Comparison of ENCODE assay signal across 16 cellular contexts in the genomic region with DNA sequence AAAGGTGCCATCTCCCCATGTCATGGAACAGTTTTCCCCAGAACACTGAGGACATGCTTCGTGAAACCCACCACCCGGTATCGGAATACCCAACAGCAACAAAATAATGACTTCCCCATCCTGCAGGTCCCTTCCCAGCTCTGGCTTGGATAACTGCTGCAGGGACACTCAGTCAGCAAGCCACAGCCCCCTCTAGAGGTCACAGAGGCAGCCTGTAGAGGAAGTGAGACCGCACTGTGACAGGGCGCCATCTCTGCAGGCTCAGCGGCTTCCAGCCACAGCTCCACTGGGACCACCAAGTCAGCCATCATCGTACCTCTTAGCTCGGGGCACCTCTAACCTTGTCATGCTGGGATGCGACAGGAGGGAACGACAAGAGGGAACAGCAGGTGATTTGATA.
DNase-seq lines count a peak whose midpoint lies in the region; ATAC-seq and TF ChIP-seq lines count a peak whose summit lies in the region.
"Had no signal": no experiment of that assay in that cellular context is flagged by ENCODE, and none has a peak within 500 bp of the region (broad histone marks: within the 10 kb centered on the region; RNA-seq: fewer than 3 reads in every experiment).

No MANE protein-coding gene starts in this region.

- H3K4me1 ChIP-seq in DOHH2 (ENCODE audit: control insufficient read depth, low read length): no peaks in the 10 kb centered on the region
- H3K4me1 ChIP-seq: ascending aorta, lower lobe of right lung had no signal

- H3K27me3 ChIP-seq in DOHH2 (ENCODE audit: control insufficient read depth, low read length): no peaks in the 10 kb centered on the region
- H3K27me3 ChIP-seq: ascending aorta, heart left ventricle had no signal

- H3K4me3 ChIP-seq in DOHH2 (ENCODE audit: low read length): no peak overlapping the region
- H3K4me3 ChIP-seq: ascending aorta, GM12878, heart left ventricle, lower lobe of right lung, skin epidermis had no signal

- ATAC-seq in SK-N-SH treated with all-trans-retinoic acid at 6 μM for 48 hours (peak; percentile 52; the same call in 1 of the 3 replicates), GM21737 (IDR thresholded peaks at IDR 0.05; ENCODE audit: unreplicated experiment) (no peak)
- ATAC-seq: activated T-cell treated with anti-CD3 and anti-CD28 coated beads, Interleukin-2, amount 50 U/mL, for 72 hours; effector memory CD8-positive, alpha-beta T cell; GM12878; heart left ventricle; lower lobe of right lung had no signal

- POLR2A ChIA-PET in HEK293T (lab: Yijun Ruan, JAX): no interaction called here

- peak; percentile 36 for TF ChIP-seq CTCF in DOHH2 (IDR thresholded peaks at IDR 0.05; ENCODE audit: low read depth, low read length, poor library complexity, severe bottlenecking)

- H3K27ac ChIP-seq in DOHH2 (ENCODE audit: low read depth, low read length): no peak overlapping the region
- H3K27ac ChIP-seq: ascending aorta, heart left ventricle, lower lobe of right lung, skin epidermis had no signal

- no peaks in the 10 kb centered on the region for H3K36me3 ChIP-seq in DOHH2 (ENCODE audit: control insufficient read depth, low read length)
- H3K36me3 ChIP-seq: ascending aorta had no signal

- H3K9me2 ChIP-seq in DOHH2 (replicated peaks; ENCODE audit: control insufficient read depth, low read length): no peaks in the 10 kb centered on the region

- H3K9me3 ChIP-seq in DOHH2 (ENCODE audit: control insufficient read depth, insufficient read depth, low read length): no peaks in the 10 kb centered on the region
- H3K9me3 ChIP-seq: ascending aorta, lower lobe of right lung had no signal

- H4K20me1 ChIP-seq in DOHH2 (ENCODE audit: control insufficient read depth, insufficient read depth, low read depth, low read length): no peaks in the 10 kb centered on the region

- no peaks in the 10 kb centered on the region for H3F3A ChIP-seq in DOHH2 (ENCODE audit: control insufficient read depth, insufficient read depth)

- no peaks in the 10 kb centered on the region for H3K79me2 ChIP-seq in DOHH2 (ENCODE audit: control insufficient read depth, low read length)

- CTCF ChIA-PET in HEK293T (lab: Yijun Ruan, JAX): interaction anchor here (0.6 kb wide), 1 partner anchor 12 kb away, joined by 3 read pairs; no protein-coding TSS in a partner anchor

- DNase-seq in HEK293T (ENCODE audit: extremely low spot score) (peak; percentile 57), left kidney (ENCODE audit: low read depth, low spot score) (peak; percentile 36), activated gamma-delta T cell treated with Interleukin-2 at 50 U/mL for 16 hours (no peak), Kasumi-1 (lab: John Stamatoyannopoulos, UW) (no peak)
- DNase-seq: activated CD4-positive, CD25-positive, alpha-beta regulatory T cell treated with anti-CD3 and anti-CD28 coated beads, Interleukin-2, amount 50 U/mL, for 72 hours; activated T-cell treated with anti-CD3 and anti-CD28 coated beads, Interleukin-2, amount 50 U/mL, for 72 hours; effector memory CD8-positive, alpha-beta T cell; heart left ventricle; lower lobe of right lung; NCI-H774 had no signal

- no peak overlapping the region for H3K4me2 ChIP-seq in DOHH2 (ENCODE audit: low read length)

TF ChIP-seq in HEK293T, 16 proteins besides CTCF, POLR2A, EP300 and RAD21:
- TF ChIP-seq, protein P1, sequence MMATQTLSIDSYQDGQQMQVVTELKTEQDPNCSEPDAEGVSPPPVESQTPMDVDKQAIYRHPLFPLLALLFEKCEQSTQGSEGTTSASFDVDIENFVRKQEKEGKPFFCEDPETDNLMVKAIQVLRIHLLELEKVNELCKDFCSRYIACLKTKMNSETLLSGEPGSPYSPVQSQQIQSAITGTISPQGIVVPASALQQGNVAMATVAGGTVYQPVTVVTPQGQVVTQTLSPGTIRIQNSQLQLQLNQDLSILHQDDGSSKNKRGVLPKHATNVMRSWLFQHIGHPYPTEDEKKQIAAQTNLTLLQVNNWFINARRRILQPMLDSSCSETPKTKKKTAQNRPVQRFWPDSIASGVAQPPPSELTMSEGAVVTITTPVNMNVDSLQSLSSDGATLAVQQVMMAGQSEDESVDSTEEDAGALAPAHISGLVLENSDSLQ (IDR thresholded peaks at IDR 0.05): no peak
- TF ChIP-seq NFRKB (IDR thresholded peaks at IDR 0.05) (no peak), LEF1 (IDR thresholded peaks at IDR 0.05; ENCODE audit: borderline replicate concordance) (no peak), ELF4 (IDR thresholded peaks at IDR 0.05) (no peak), ARNT (IDR thresholded peaks at IDR 0.05) (no peak), ZNF384 (IDR thresholded peaks at IDR 0.05) (no peak), CTBP1 (IDR thresholded peaks at IDR 0.05; ENCODE audit: borderline replicate concordance) (no peak), SUZ12 (IDR thresholded peaks at IDR 0.05) (no peak), TARDBP (IDR thresholded peaks at IDR 0.05) (no peak)
TF ChIP-seq in HEK293T: peak in this region for 0.

TF ChIP-seq in SK-N-SH treated with all-trans-retinoic acid at 6 μM for 48 hours, 23 proteins besides CTCF, POLR2A, EP300 and RAD21:
- TF ChIP-seq TCF4 (CRISPR knock-in tag; IDR thresholded peaks at IDR 0.05; ENCODE audit: borderline replicate concordance) (no peak), CSDC2 (CRISPR knock-in tag; IDR thresholded peaks at IDR 0.05) (no peak)

Comparison
In these comparisons a context has a peak if more than half of its experiments do, and no peak if none do; other contexts are left out.
1. DNase-seq: peak in HEK293T (single experiment) and left kidney (single experiment); none in activated gamma-delta T cell treated with Interleukin-2 at 50 U/mL for 16 hours (single experiment) and Kasumi-1 (0 of 2).